Comparison of ENCODE assay signal across 35 cellular contexts in genomic region chr15:95639208-95639607, GRCh38.
A peak's percentile ranks its signal among the peaks of the same experiment; 100 is the strongest.
DNase-seq lines count a peak whose midpoint lies in the region; ATAC-seq, FAIRE-seq and TF ChIP-seq lines count a peak whose summit lies in the region.
"Had no signal": no experiment of that assay in that cellular context is flagged by ENCODE, and none has a peak within 500 bp of the region (broad histone marks: within the 10 kb centered on the region; RNA-seq: fewer than 3 reads in every experiment).

No MANE protein-coding gene starts in this region.

- intact Hi-C loops in K562 (cut with micrococcal nuclease): no loop called here
- intact Hi-C loops in natural killer cell (cut with micrococcal nuclease): no loop called here

- H2BK120ac ChIP-seq in mesendoderm (ENCODE audit: low read depth, low read length): no peak overlapping the region

- H3K9ac ChIP-seq in SK-N-SH: no peak overlapping the region
- H3K9ac ChIP-seq in K562 (ENCODE audit: insufficient read depth in 1 of 2, low read depth in 2 of 2, low read length in 2 of 2): peak overlapping the region; percentile 79 to 94
- no peak overlapping the region for H3K9ac ChIP-seq in mesendoderm (ENCODE audit: low read length)
- H3K9ac ChIP-seq: BLaER1; BLaER1 treated with 17β-estradiol and CSF1 and Interleukin-3, amounts not matched to agents 10 nM and 100 nM had no signal

- H3K36me3 ChIP-seq in SK-N-SH (replicated peaks in 1 of 2; ENCODE audit: control insufficient read depth in 1 of 2, insufficient read depth in 2 of 2, low read length in 1 of 2) (no peaks in the 10 kb centered on the region), K562 (ENCODE audit: control insufficient read depth, insufficient read depth, low read length) (peaks cover 44% of the 10 kb centered on the region; the same call in 2 of the 3 replicates), mesendoderm (ENCODE audit: control insufficient read depth, insufficient read depth, low read length) (no peaks in the 10 kb centered on the region)
- no peaks in the 10 kb centered on the region for H3K36me3 ChIP-seq in CD8-positive, alpha-beta memory T cell (ENCODE audit: insufficient read depth, low read length)
- H3K36me3 ChIP-seq: BE2C; BLaER1; BLaER1 treated with 17β-estradiol and CSF1 and Interleukin-3, amounts not matched to agents 10 nM and 100 nM had no signal

- no peak overlapping the region for H3K4me3 Mint-ChIP-seq in CD8-positive, alpha-beta memory T cell
- no peak overlapping the region for H3K4me3 Mint-ChIP-seq in natural killer cell
- H3K4me3 Mint-ChIP-seq: B cell; CD14-positive monocyte; CD4-positive, alpha-beta memory T cell; CD4-positive, alpha-beta T cell; CD4-positive, CD25-positive, alpha-beta regulatory T cell; CD8-positive, alpha-beta T cell had no signal

- TF ChIP-seq RAD21 in SK-N-SH (IDR thresholded peaks at IDR 0.05; ENCODE audit: low read length) (no peak), K562 (CRISPR knock-in tag; conservative IDR thresholded peaks at IDR 0.05 in 1 of 2, IDR thresholded peaks at IDR 0.05 in 1 of 2) (no peak)

- H3K4me2 ChIP-seq in SK-N-SH (no peak overlapping the region), K562 (ENCODE audit: insufficient read depth, low read length) (peak overlapping the region; percentile 88), mesendoderm (ENCODE audit: low read length) (no peak overlapping the region)
- H3K4me2 ChIP-seq: A549; BLaER1; BLaER1 treated with 17β-estradiol and CSF1 and Interleukin-3, amounts not matched to agents 10 nM and 100 nM had no signal

- no peak overlapping the region for H3K56ac ChIP-seq in mesendoderm (ENCODE audit: low read length)

- no peak for DNase-seq in SK-N-SH
- DNase-seq in CD8-positive, alpha-beta memory T cell: no peak
- DNase-seq in K562 (ENCODE audit: extremely low read depth in 1 of 4, low spot score in 3 of 4): peak; percentile 23 to 52 (median 30)
- no peak for DNase-seq in mesendoderm
- no peak for DNase-seq in natural killer cell
- no peak for DNase-seq in NCI-H146 treated with DMSO at 0.1 percent for 48 hours (lab: John Stamatoyannopoulos, UW; ENCODE audit: unreplicated experiment)
- DNase-seq in DMS79 treated with DMSO at 0.1 percent for 48 hours (lab: John Stamatoyannopoulos, UW): no peak
- DNase-seq: 8988T; ACHN; AML-193; BE2C; C1 segment of cervical spinal cord; Caco-2; Calu3; CD4-positive, alpha-beta memory T cell; CD4-positive, alpha-beta T cell; CD4-positive, CD25-positive, alpha-beta regulatory T cell; CD8-positive, alpha-beta T cell; COR-L47; DMS 273 treated with DMSO at 0.1 percent for 48 hours; DMS153; DMS53; DMS79; DND-41; EL had no signal

- no peaks in the 10 kb centered on the region for H3K27me3 Mint-ChIP-seq in CD8-positive, alpha-beta memory T cell
- peaks cover 22 to 33% of the 10 kb centered on the region in 2 donors for H3K27me3 Mint-ChIP-seq in natural killer cell (ENCODE audit: low read depth in 2 of 2)
- H3K27me3 Mint-ChIP-seq: B cell; CD4-positive, CD25-positive, alpha-beta regulatory T cell had no signal

- H2AFZ ChIP-seq in SK-N-SH (ENCODE audit: low read depth) (peak overlapping the region; percentile 95; the same call in 1 of the 2 replicates), K562 (ENCODE audit: low read depth, low read length) (peak overlapping the region; percentile 75)

- WGBS in SK-N-SH (ENCODE audit: low lambda C conversion rate): 24% methylated on average over 4 of the region's 4 CpGs
- 0% methylated on average over 4 of the region's 4 CpGs for WGBS in K562 (ENCODE audit: insufficient coverage, low coverage, missing lambda C conversion rate)
- no CpG with 5 or more reads among the region's 4 CpGs for WGBS in mesendoderm (ENCODE audit: extremely low coverage, insufficient coverage, low lambda C conversion rate)

- ATAC-seq in SK-N-SH treated with all-trans-retinoic acid at 6 μM for 48 hours (no peak), K562 (peak; percentile 59), natural killer cell (no peak)
- ATAC-seq: A549; CD8-positive, alpha-beta T cell had no signal

- H3K4me3 ChIP-seq in SK-N-SH (ENCODE audit: low read depth in 2 of 2, low read length in 1 of 2): 0 out of 4 replicates have a peak overlapping the region, but pooled peaks of 1 of the 2 experiments have one; percentile 16
- no peak overlapping the region for H3K4me3 ChIP-seq in CD8-positive, alpha-beta memory T cell (ENCODE audit: low read length)
- peak overlapping the region; percentile 51 for H3K4me3 ChIP-seq in K562
- H3K4me3 ChIP-seq in mesendoderm (ENCODE audit: low read length): no peak overlapping the region
- H3K4me3 ChIP-seq: A549; BLaER1; BLaER1 treated with 17β-estradiol and CSF1 and Interleukin-3, amounts not matched to agents 10 nM and 100 nM had no signal

- H3K27me3 ChIP-seq in SK-N-SH (ENCODE audit: insufficient read depth) (no peaks in the 10 kb centered on the region), K562 (ENCODE audit: control insufficient read depth in 2 of 2, insufficient read depth in 2 of 2, low read length in 2 of 2) (no peaks in the 10 kb centered on the region), mesendoderm (ENCODE audit: insufficient read depth, low read length, poor library complexity) (no peaks in the 10 kb centered on the region)
- no peaks in the 10 kb centered on the region for H3K27me3 ChIP-seq in CD8-positive, alpha-beta memory T cell (ENCODE audit: insufficient read depth, low read length, poor library complexity, severe bottlenecking)
- H3K27me3 ChIP-seq: BE2C; BLaER1; BLaER1 treated with 17β-estradiol and CSF1 and Interleukin-3, amounts not matched to agents 10 nM and 100 nM had no signal

- no peaks in the 10 kb centered on the region for H3K9me2 ChIP-seq in SK-N-SH

- H3K23ac ChIP-seq in mesendoderm (ENCODE audit: low read length): no peak overlapping the region

- CTCF ChIA-PET in SK-N-SH (lab: Yijun Ruan, JAX): interaction anchor here (1.1 kb wide), 1 partner anchor 19 kb away, joined by 3 read pairs; no protein-coding TSS in a partner anchor
- CTCF ChIA-PET in CD8-positive, alpha-beta memory T cell (lab: Charles Lee): no interaction called here
- CTCF ChIA-PET in K562 (lab: Yijun Ruan, JAX; ENCODE audit: low intra/inter-chr PET ratio): no interaction called here

- no peak overlapping the region for H4K8ac ChIP-seq in mesendoderm (ENCODE audit: low read depth, low read length)

- H3K27ac Mint-ChIP-seq in CD8-positive, alpha-beta memory T cell: no peak overlapping the region
- H3K27ac Mint-ChIP-seq in natural killer cell: no peak overlapping the region
- H3K27ac Mint-ChIP-seq: B cell; CD14-positive monocyte; CD4-positive, alpha-beta memory T cell; CD4-positive, alpha-beta T cell; CD4-positive, CD25-positive, alpha-beta regulatory T cell; CD8-positive, alpha-beta T cell had no signal

- H3K36me3 Mint-ChIP-seq in CD8-positive, alpha-beta memory T cell: no peaks in the 10 kb centered on the region
- H3K36me3 Mint-ChIP-seq in natural killer cell: no peaks in the 10 kb centered on the region
- H3K36me3 Mint-ChIP-seq: CD14-positive monocyte; CD4-positive, alpha-beta memory T cell; CD4-positive, CD25-positive, alpha-beta regulatory T cell; CD8-positive, alpha-beta T cell had no signal

- FAIRE-seq in K562 (lab: Jason Lieb, UNC): no peak
- FAIRE-seq: A204.1, A549, D721Med had no signal

- H4K20me1 ChIP-seq in SK-N-SH (ENCODE audit: insufficient read depth) (no peaks in the 10 kb centered on the region), K562 (replicated peaks; ENCODE audit: control insufficient read depth, insufficient read depth, low read length) (peaks cover 11% of the 10 kb centered on the region; the same call in 1 of the 2 replicates)
- H4K20me1 ChIP-seq: BLaER1; BLaER1 treated with 17β-estradiol and CSF1 and Interleukin-3, amounts not matched to agents 10 nM and 100 nM had no signal

- TF ChIP-seq CTCF in SK-N-SH (IDR thresholded peaks at IDR 0.05) (no peak), K562 (IDR thresholded peaks at IDR 0.05 in 2 of 3, conservative IDR thresholded peaks at IDR 0.05 in 1 of 3; ENCODE audit: insufficient read depth in 2 of 3, low read depth in 1 of 3, low read length in 3 of 3) (no peak), natural killer cell (IDR thresholded peaks at IDR 0.05) (no peak)

- no peaks in the 10 kb centered on the region for H3K9me3 ChIP-seq in SK-N-SH
- no peaks in the 10 kb centered on the region for H3K9me3 ChIP-seq in CD8-positive, alpha-beta memory T cell (ENCODE audit: low read length)
- H3K9me3 ChIP-seq in K562 (replicated peaks; ENCODE audit: control insufficient read depth, insufficient read depth, low read depth, low read length): no peaks in the 10 kb centered on the region
- H3K9me3 ChIP-seq: A549; BE2C; BLaER1; BLaER1 treated with 17β-estradiol and CSF1 and Interleukin-3, amounts not matched to agents 10 nM and 100 nM; Caco-2 had no signal

- no peak overlapping the region for H3K27ac ChIP-seq in SK-N-SH (ENCODE audit: low read depth in 2 of 2, low read length in 1 of 2)
- peak overlapping the region; percentile 9 for H3K27ac ChIP-seq in CD8-positive, alpha-beta memory T cell (ENCODE audit: low read depth, low read length)
- H3K27ac ChIP-seq in K562 (ENCODE audit: extremely low read depth, low read depth, low read length): peak overlapping the region; percentile 78
- H3K27ac ChIP-seq in mesendoderm (ENCODE audit: low read depth, low read length): no peak overlapping the region
- H3K27ac ChIP-seq: 22Rv1; A549; BLaER1; BLaER1 treated with 17β-estradiol and CSF1 and Interleukin-3, amounts not matched to agents 10 nM and 100 nM; C4-2B had no signal

- H2BK15ac ChIP-seq in mesendoderm (replicated peaks; ENCODE audit: low read depth): no peak overlapping the region

- H3K18ac ChIP-seq in mesendoderm (ENCODE audit: low read length): no peak overlapping the region

- in situ Hi-C loops in K562 (cut with MboI): no loop called here

- H3K9me1 ChIP-seq in K562 (ENCODE audit: control insufficient read depth, insufficient read depth, low read length): no peaks in the 10 kb centered on the region

- no peaks in the 10 kb centered on the region for H3K4me1 ChIP-seq in SK-N-SH (ENCODE audit: control insufficient read depth in 1 of 2, insufficient read depth in 2 of 2, low read depth in 1 of 2, low read length in 1 of 2)
- H3K4me1 ChIP-seq in CD8-positive, alpha-beta memory T cell (ENCODE audit: insufficient read depth, low read length): no peaks in the 10 kb centered on the region
- H3K4me1 ChIP-seq in K562 (replicated peaks in 1 of 2; ENCODE audit: control insufficient read depth in 2 of 2, insufficient read depth in 2 of 2, low read length in 2 of 2): peaks cover 5 to 52% of the 10 kb centered on the region in 2 experiments; a peak in 3 of 5 replicates
- H3K4me1 ChIP-seq in mesendoderm (ENCODE audit: control insufficient read depth, low read depth, low read length): no peaks in the 10 kb centered on the region
- H3K4me1 ChIP-seq: A549; BE2C; BLaER1; BLaER1 treated with 17β-estradiol and CSF1 and Interleukin-3, amounts not matched to agents 10 nM and 100 nM; Caco-2 had no signal

- TF ChIP-seq EP300 in SK-N-SH (IDR thresholded peaks at IDR 0.05; ENCODE audit: borderline replicate concordance in 1 of 2, low read depth in 1 of 2, low read length in 1 of 2) (no peak), K562 (IDR thresholded peaks at IDR 0.05; ENCODE audit: low read length) (no peak)

- no peaks in the 10 kb centered on the region for H3K79me1 ChIP-seq in mesendoderm (ENCODE audit: low read length)

- TF ChIP-seq POLR2A in K562 (conservative IDR thresholded peaks at IDR 0.05): no peak

- peak overlapping the region; percentile 36 for H3K4ac ChIP-seq in mesendoderm (ENCODE audit: low read depth, low read length)

- no peak overlapping the region for H2AK5ac ChIP-seq in mesendoderm (ENCODE audit: low read length)

- POLR2A ChIA-PET in SK-N-SH (lab: Yijun Ruan, JAX) (no interaction called here), K562 (lab: Yijun Ruan, JAX) (interaction anchor here (0.6 to 8.6 kb wide), 8 partner anchors 8 to 290 kb away, joined by 3 to 56 read pairs (median 4); no protein-coding TSS in a partner anchor)
- POLR2A ChIA-PET in CD8-positive, alpha-beta memory T cell (lab: Charles Lee): no interaction called here

- no peaks in the 10 kb centered on the region for H3F3A ChIP-seq in SK-N-SH (replicated peaks; ENCODE audit: insufficient read depth)

- H3K79me2 ChIP-seq in SK-N-SH (ENCODE audit: insufficient read depth): no peaks in the 10 kb centered on the region
- H3K79me2 ChIP-seq in K562 (ENCODE audit: control insufficient read depth, insufficient read depth, low read length): peaks cover 73% of the 10 kb centered on the region
- H3K79me2 ChIP-seq in mesendoderm (ENCODE audit: control insufficient read depth, insufficient read depth, low read length): no peaks in the 10 kb centered on the region

- no peaks in the 10 kb centered on the region for H3K4me1 Mint-ChIP-seq in CD8-positive, alpha-beta memory T cell
- no peaks in the 10 kb centered on the region for H3K4me1 Mint-ChIP-seq in natural killer cell
- H3K4me1 Mint-ChIP-seq: B cell; CD14-positive monocyte; CD4-positive, alpha-beta memory T cell; CD4-positive, CD25-positive, alpha-beta regulatory T cell had no signal

- no peak overlapping the region for H2BK5ac ChIP-seq in mesendoderm (ENCODE audit: low read length)

- H4K5ac ChIP-seq in mesendoderm (ENCODE audit: low read length): no peak overlapping the region

- H3K9me3 Mint-ChIP-seq in CD8-positive, alpha-beta memory T cell: peaks cover 0 to 6% (median 2%) of the 10 kb centered on the region in 5 donors
- H3K9me3 Mint-ChIP-seq in natural killer cell: no peaks in the 10 kb centered on the region
- H3K9me3 Mint-ChIP-seq: CD4-positive, alpha-beta T cell had no signal

- BruUV-seq in K562 (replicated peaks; lab: Mats Ljungman, UMichigan): no TSS peak

Comparison
In these comparisons a context has a peak if more than half of its experiments do, and no peak if none do; other contexts are left out.
1. DNase-seq: peak in K562 (4 of 4); none in SK-N-SH (single experiment), CD8-positive, alpha-beta memory T cell (0 of 5), mesendoderm (single experiment), natural killer cell (single experiment), NCI-H146 treated with DMSO at 0.1 percent for 48 hours (single experiment) and DMS79 treated with DMSO at 0.1 percent for 48 hours (single experiment).
2. H3K27ac ChIP-seq: peak in CD8-positive, alpha-beta memory T cell (single experiment) and K562 (single experiment); none in SK-N-SH (0 of 2) and mesendoderm (single experiment).
3. H3K9ac ChIP-seq: peak in K562 (2 of 2); none in SK-N-SH (single experiment) and mesendoderm (single experiment).